ENCODE assay signal across 8 cellular contexts in the genomic region with DNA sequence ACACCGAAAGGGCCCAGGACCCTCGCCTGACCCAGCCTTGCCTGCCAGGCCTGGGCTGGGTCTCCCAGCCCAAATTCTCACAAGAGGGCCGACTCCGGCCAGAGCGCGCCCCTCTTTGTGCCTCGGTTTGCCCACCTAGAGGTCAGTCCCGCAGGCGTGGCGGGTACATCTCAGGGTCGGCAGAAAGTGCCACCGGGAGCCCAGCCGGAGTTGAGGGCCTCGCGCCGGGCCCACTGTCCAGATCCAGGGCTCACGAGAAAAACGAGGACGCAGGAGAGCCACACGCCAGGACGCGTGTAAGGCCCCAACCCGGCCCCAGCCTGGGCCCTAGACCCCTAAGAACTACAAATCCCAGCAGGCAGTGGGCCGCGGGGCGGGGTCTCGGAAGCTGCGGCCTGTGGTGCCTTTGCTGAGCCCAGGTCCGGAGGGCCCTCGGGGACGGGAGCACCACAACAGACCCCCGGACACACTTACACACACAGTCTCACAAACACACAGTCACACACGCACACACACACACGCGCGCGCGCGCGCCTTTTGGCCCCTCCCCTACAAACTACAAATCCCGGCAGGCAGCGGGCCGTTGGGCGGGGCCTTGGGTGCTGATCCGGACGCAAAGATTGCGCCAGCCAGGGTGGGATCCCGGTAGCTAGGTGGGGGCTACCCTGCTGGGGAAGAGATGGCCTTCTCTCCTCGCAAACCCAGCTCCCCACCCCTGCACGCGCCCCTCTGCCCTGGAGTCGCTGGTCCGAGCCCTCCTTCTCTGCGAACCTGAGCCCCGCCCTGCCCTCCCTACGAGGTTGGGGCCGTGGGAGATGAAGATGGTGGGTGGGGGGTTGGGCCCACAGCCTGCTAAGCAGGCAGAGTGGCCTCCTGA. TPM values are rescaled to one million over a fixed set of nuclear protein-coding genes. Genes with fewer than 3 reads are reported as not detected.
A peak's percentile ranks its signal among the peaks of the same experiment; 100 is the strongest.
DNase-seq lines count a peak whose midpoint lies in the region; ATAC-seq lines count a peak whose summit lies in the region.

SH2D6 (plus strand) TSS at position 583 of the 877 bp plus-strand sequence. CDS start 10,752 bp downstream, outside the sequence.

- DNase-seq in AG08396 (ENCODE audit: low spot score) (peak; percentile 91), NCI-H2227 (lab: John Stamatoyannopoulos, UW; ENCODE audit: unreplicated experiment) (peak; percentile 94), cerebellum (ENCODE audit: low spot score) (peak; percentile 89), kidney glomerular epithelial cell (lab: John Stamatoyannopoulos, UW) (peak; percentile 52)
- DNase-seq in activated CD4-positive, CD25-positive, alpha-beta regulatory T cell treated with anti-CD3 and anti-CD28 coated beads, Interleukin-2, amount 50 U/mL, for 72 hours = peak; percentile 83
- peak; percentile 71 to 78 for DNase-seq in stimulated activated CD4-positive, alpha-beta T cell treated with anti-CD3 and anti-CD28 coated beads, Interleukin-15, amount 100 ng/mL, for 48 hours (ENCODE audit: low read depth in 2 of 2)

- peak; percentile 78 for ATAC-seq in GM18868 (IDR thresholded peaks at IDR 0.05; ENCODE audit: unreplicated experiment)
- ATAC-seq in HG03095 (IDR thresholded peaks at IDR 0.05; ENCODE audit: unreplicated experiment) = peak; percentile 85

RNA-seq across cellular contexts. Expression of gene SH2D6, which starts in this region (rescaled TPM):
- total RNA-seq in cerebellum = 0.54 TPM

Comparison
In these comparisons a context has a peak if more than half of its experiments do, and no peak if none do; other contexts are left out.
1. Peak in every context shown above with its lines: DNase-seq and ATAC-seq.
2. Peak in DNase-seq in cerebellum; RNA of the gene not detected or under 1 TPM.